Comparison of ENCODE assay signal across 9 cellular contexts in genomic region chr20:49750611-49751396, GRCh38. TPM values are rescaled to one million over a fixed set of nuclear protein-coding genes. Genes with fewer than 3 reads are reported as not detected.
DNase-seq lines count a peak whose midpoint lies in the region; ATAC-seq and TF ChIP-seq lines count a peak whose summit lies in the region.
"Had no signal": no experiment of that assay in that cellular context is flagged by ENCODE, and none has a peak within 500 bp of the region (broad histone marks: within the 10 kb centered on the region; RNA-seq: fewer than 3 reads in every experiment).

No MANE protein-coding gene starts in this region.

- H3K4me3 Mint-ChIP-seq in memory B cell = peak overlapping the region; percentile 35
- H3K4me3 Mint-ChIP-seq: activated naive CD8-positive, alpha-beta T cell had no signal

- H3K4me1 Mint-ChIP-seq in memory B cell = peaks cover 9% of the 10 kb centered on the region

- WGBS in sigmoid colon, 2 donors = 72 to 82% methylated on average over 12 of the region's 12 CpGs

- H3K4me1 ChIP-seq in sigmoid colon (peaks cover 0 to 34% (median 25%) of the 10 kb centered on the region in 4 donors), colonic mucosa (peaks cover 6% of the 10 kb centered on the region)

- intact Hi-C loops in sigmoid colon (cut with DNase I) (no loop called here), colonic mucosa (cut with DNase I) (no loop called here)

- no peak for TF ChIP-seq EP300 in sigmoid colon (IDR thresholded peaks at IDR 0.05)

- H3K9ac ChIP-seq in colonic mucosa (ENCODE audit: low read depth in 2 of 2, low read length in 2 of 2) = no peak overlapping the region

- TF ChIP-seq CTCF in sigmoid colon (IDR thresholded peaks at IDR 0.05) (no peak), colonic mucosa (IDR thresholded peaks at IDR 0.05) (no peak)

- H3K27me3 ChIP-seq in sigmoid colon = no peaks in the 10 kb centered on the region
- no peaks in the 10 kb centered on the region for H3K27me3 ChIP-seq in colonic mucosa

- no peaks in the 10 kb centered on the region for H3K27me3 Mint-ChIP-seq in memory B cell

- H3K36me3 ChIP-seq in sigmoid colon (no peaks in the 10 kb centered on the region), colonic mucosa (no peaks in the 10 kb centered on the region)

- H3K27ac Mint-ChIP-seq in memory B cell = peak overlapping the region; percentile 11
- H3K27ac Mint-ChIP-seq: activated naive CD8-positive, alpha-beta T cell had no signal

- no peaks in the 10 kb centered on the region for H3K9me3 Mint-ChIP-seq in memory B cell

- peak overlapping the region in 1 of 4 donors; percentile 27 for H3K27ac ChIP-seq in sigmoid colon
- H3K27ac ChIP-seq in colonic mucosa = no peak overlapping the region

- TF ChIP-seq POLR2A in GM18505 (IDR thresholded peaks at IDR 0.05; ENCODE audit: borderline replicate concordance, extremely low read depth, insufficient read depth, insufficient read length) (no peak), sigmoid colon (IDR thresholded peaks at IDR 0.05) (no peak)

- H3K4me3 ChIP-seq in Jurkat, Clone E6-1 (ENCODE audit: low read length) = no peak overlapping the region
- H3K4me3 ChIP-seq in sigmoid colon = no peak overlapping the region
- no peak overlapping the region for H3K4me3 ChIP-seq in colonic mucosa

- H3K9me3 ChIP-seq in sigmoid colon (no peaks in the 10 kb centered on the region), colonic mucosa (no peaks in the 10 kb centered on the region)

- no peaks in the 10 kb centered on the region for H3K36me3 Mint-ChIP-seq in memory B cell
- H3K36me3 Mint-ChIP-seq: activated naive CD8-positive, alpha-beta T cell had no signal

- ATAC-seq in GM18505 (IDR thresholded peaks at IDR 0.05; ENCODE audit: unreplicated experiment) = peak; percentile 77
- peak; percentile 71 for ATAC-seq in GM21529 (IDR thresholded peaks at IDR 0.05; ENCODE audit: unreplicated experiment)
- peak; percentile 79 for ATAC-seq in memory B cell (ENCODE audit: low read depth)

- peak; percentile 66 for DNase-seq in Jurkat, Clone E6-1 (ENCODE audit: low read depth, low spot score)
- DNase-seq in memory B cell (ENCODE audit: low spot score in 2 of 2) (peak; percentile 6 to 12), DMS153 treated with DMSO at 0.1 percent for 48 hours (lab: John Stamatoyannopoulos, UW; ENCODE audit: unreplicated experiment) (no peak), sigmoid colon (no peak), colonic mucosa (no peak)
- DNase-seq in stimulated activated CD4-positive, alpha-beta T cell treated with anti-CD3 and anti-CD28 coated beads, Interleukin-4, amount 100 ng/mL, for 4 hours = no peak

RNA-seq across cellular contexts. Expression of gene B4GALT5, which starts 37.1 kb away (rescaled TPM):
- 10.1 TPM for polyA plus RNA-seq in Jurkat, Clone E6-1 (2012; ENCODE audit: insufficient read depth, insufficient read length)
- total RNA-seq in sigmoid colon (10 to 100 TPM; 17.4 to 33.4 (median 21.5) TPM), colonic mucosa (10 to 100 TPM; 34.5 to 56.2 TPM)
- 10 to 100 TPM; 17.1 to 46.0 (median 17.4) TPM for polyA plus RNA-seq in sigmoid colon

Comparison
In these comparisons a context has a peak if more than half of its experiments do, and no peak if none do; other contexts are left out.
1. DNase-seq: peak in Jurkat, Clone E6-1 (single experiment) and memory B cell (2 of 2); none in DMS153 treated with DMSO at 0.1 percent for 48 hours (single experiment), sigmoid colon (single experiment), colonic mucosa (single experiment) and stimulated activated CD4-positive, alpha-beta T cell treated with anti-CD3 and anti-CD28 coated beads, Interleukin-4, amount 100 ng/mL, for 4 hours (0 of 2).
2. Peak in every context shown above with its lines, with median percentiles within 50 percentile points of each other: ATAC-seq.